13 cellular contexts compared by ENCODE assay signal in genomic region chr12:115000038-115000437, GRCh38.
DNase-seq lines count a peak whose midpoint lies in the region; ATAC-seq and TF ChIP-seq lines count a peak whose summit lies in the region.
"Had no signal": no experiment of that assay in that cellular context is flagged by ENCODE, and none has a peak within 500 bp of the region (broad histone marks: within the 10 kb centered on the region; RNA-seq: fewer than 3 reads in every experiment).

No MANE protein-coding gene starts in this region.

- DNase-seq in HCT116 (ENCODE audit: low read depth, low spot score) (peak; percentile 54), PC-9 (peak in 1 of 2 experiments; percentile 65), glomerular visceral epithelial cell (ENCODE audit: extremely low spot score) (peak; percentile 9), neural progenitor cell (ENCODE audit: low spot score) (no peak), T-helper 17 cell (no peak)
- DNase-seq: activated CD8-positive, alpha-beta T cell treated with anti-CD3 and anti-CD28 coated beads, Interleukin-2, amount 10 ng/mL, durations not matched to agents 7 days and 5 days; activated naive CD8-positive, alpha-beta T cell treated with anti-CD3 and anti-CD28 coated beads, Interleukin-2, amount 10 ng/mL, durations not matched to agents 7 days and 5 days; CD8-positive, alpha-beta T cell; immature natural killer cell; NCI-H1694 had no signal

- H3F3A ChIP-seq in PC-9 (ENCODE audit: insufficient read depth, low read depth) (peaks cover 10% of the 10 kb centered on the region; the same call in 1 of the 2 replicates), neural progenitor cell (ENCODE audit: low read depth) (no peaks in the 10 kb centered on the region)

- peak; percentile 57 for ATAC-seq in HCT116
- no peak for ATAC-seq in HG03025 (IDR thresholded peaks at IDR 0.05; ENCODE audit: low FRiP score, unreplicated experiment)
- ATAC-seq in T-helper 17 cell = no peak
- ATAC-seq in GM21723 (IDR thresholded peaks at IDR 0.05; ENCODE audit: unreplicated experiment) = no peak
- ATAC-seq: activated CD8-positive, alpha-beta T cell treated with anti-CD3 and anti-CD28 coated beads, Interleukin-2, amount 10 ng/mL, durations not matched to agents 7 days and 5 days; CD8-positive, alpha-beta T cell had no signal

- RAD21 ChIA-PET in HCT116 (lab: Charles Lee; ENCODE audit: low non-redundant PET in 1 of 2, low total read pairs in 2 of 2, uncharacterized antibody in 2 of 2, unreplicated experiment in 2 of 2) = no interaction called here

- peaks cover 23 to 47% (median 31%) of the 10 kb centered on the region in 10 experiments for H3K4me1 ChIP-seq in BLaER1 treated with 17β-estradiol and CSF1 and Interleukin-3, amounts not matched to agents 10 nM and 100 nM
- H3K4me1 ChIP-seq in HCT116 (ENCODE audit: control insufficient read depth in 1 of 2, insufficient read depth in 2 of 2, low read length in 2 of 2) = peaks cover 3 to 11% of the 10 kb centered on the region in 2 experiments; a peak in 3 of 4 replicates
- peaks cover 5% of the 10 kb centered on the region; the same call in 1 of the 2 replicates for H3K4me1 ChIP-seq in PC-9 (replicated peaks; ENCODE audit: insufficient read depth)
- peaks cover 6% of the 10 kb centered on the region for H3K4me1 ChIP-seq in neural progenitor cell

- no peak overlapping the region for H3K4me3 ChIP-seq in BLaER1 treated with 17β-estradiol and CSF1 and Interleukin-3, amounts not matched to agents 10 nM and 100 nM
- H3K4me3 ChIP-seq in HCT116 (replicated peaks in 1 of 2; ENCODE audit: low read depth in 1 of 2, low read length in 2 of 2) (no peak overlapping the region), PC-9 (no peak overlapping the region), neural progenitor cell (no peak overlapping the region)

- H3K27ac ChIP-seq in BLaER1 treated with 17β-estradiol and CSF1 and Interleukin-3, amounts not matched to agents 10 nM and 100 nM = no peak overlapping the region
- H3K27ac ChIP-seq in HCT116 (ENCODE audit: low read depth, low read length) (no peak overlapping the region), PC-9 (peak overlapping the region; percentile 49; the same call in 1 of the 2 replicates), neural progenitor cell (no peak overlapping the region)

- CTCF ChIA-PET in HCT116 (lab: Charles Lee) = no interaction called here
- CTCF ChIA-PET in PC-9 (lab: Charles Lee) = no interaction called here

- H3K27ac Mint-ChIP-seq in neural progenitor cell (no peak overlapping the region), T-helper 17 cell (no peak overlapping the region)
- H3K27ac Mint-ChIP-seq: activated CD8-positive, alpha-beta T cell treated with anti-CD3 and anti-CD28 coated beads, Interleukin-2, amount 10 ng/mL, durations not matched to agents 7 days and 5 days; activated naive CD8-positive, alpha-beta T cell treated with anti-CD3 and anti-CD28 coated beads, Interleukin-2, amount 10 ng/mL, durations not matched to agents 7 days and 5 days; CD8-positive, alpha-beta T cell; immature natural killer cell had no signal

- POLR2A ChIA-PET in HCT116 (lab: Charles Lee) (no interaction called here), PC-9 (lab: Charles Lee; ENCODE audit: unreplicated experiment) (no interaction called here)

- H3K4me1 Mint-ChIP-seq in neural progenitor cell (peaks cover under 1% of the 10 kb centered on the region), T-helper 17 cell (no peaks in the 10 kb centered on the region)
- H3K4me1 Mint-ChIP-seq: activated naive CD8-positive, alpha-beta T cell treated with anti-CD3 and anti-CD28 coated beads, Interleukin-2, amount 10 ng/mL, durations not matched to agents 7 days and 5 days; immature natural killer cell had no signal

- intact Hi-C loops in HCT116 (cut with micrococcal nuclease) = no loop called here
- intact Hi-C loops in PC-9 (cut with micrococcal nuclease; ENCODE audit: unreplicated experiment) = no loop called here

- peaks cover 4 to 17% (median 15%) of the 10 kb centered on the region in 11 experiments; a peak in 21 of 22 replicates for H3K9me3 ChIP-seq in BLaER1 treated with 17β-estradiol and CSF1 and Interleukin-3, amounts not matched to agents 10 nM and 100 nM (replicated peaks in 1 of 11)
- 0 out of 4 replicates have a peak, but pooled peaks cover 0 to 9% of the 10 kb centered on the region in 2 experiments for H3K9me3 ChIP-seq in HCT116 (ENCODE audit: control insufficient read depth in 1 of 2, insufficient read depth in 1 of 2, low read depth in 1 of 2, low read length in 2 of 2)
- peaks cover 5% of the 10 kb centered on the region; the same call in 1 of the 2 replicates for H3K9me3 ChIP-seq in PC-9 (ENCODE audit: insufficient read depth, low read depth)
- H3K9me3 ChIP-seq in neural progenitor cell (ENCODE audit: low read depth) = no peaks in the 10 kb centered on the region
- H3K9me3 ChIP-seq in T-helper 17 cell (ENCODE audit: control insufficient read depth, low read length, poor library complexity, severe bottlenecking) = no peaks in the 10 kb centered on the region

- BruUV-seq in HCT116 (replicated peaks; lab: Mats Ljungman, UMichigan) = no TSS peak
- no TSS peak for BruUV-seq in PC-9 (replicated peaks; lab: Mats Ljungman, UMichigan)

- H3K9me2 ChIP-seq in HCT116 (ENCODE audit: insufficient read depth) (no peaks in the 10 kb centered on the region), PC-9 (ENCODE audit: insufficient read depth) (no peaks in the 10 kb centered on the region)

- H3K36me3 ChIP-seq in BLaER1 treated with 17β-estradiol and CSF1 and Interleukin-3, amounts not matched to agents 10 nM and 100 nM = no peaks in the 10 kb centered on the region
- H3K36me3 ChIP-seq in HCT116 (ENCODE audit: control insufficient read depth in 1 of 2, insufficient read depth in 2 of 2, low read length in 2 of 2) (no peaks in the 10 kb centered on the region), PC-9 (ENCODE audit: low read depth) (no peaks in the 10 kb centered on the region), neural progenitor cell (no peaks in the 10 kb centered on the region)

- TF ChIP-seq CTCF in HCT116 (IDR thresholded peaks at IDR 0.05 in 2 of 3, conservative IDR thresholded peaks at IDR 0.05 in 1 of 3; ENCODE audit: borderline replicate concordance in 1 of 3, insufficient read depth in 1 of 3, low read depth in 2 of 3, low read length in 2 of 3) = no peak
- no peak for TF ChIP-seq CTCF in PC-9 (conservative IDR thresholded peaks at IDR 0.05)
- no peak for TF ChIP-seq CTCF in neural progenitor cell (IDR thresholded peaks at IDR 0.05)

- peaks cover 18% of the 10 kb centered on the region for H3K27me3 Mint-ChIP-seq in neural progenitor cell (ENCODE audit: insufficient read depth, low read depth)
- no peaks in the 10 kb centered on the region for H3K27me3 Mint-ChIP-seq in T-helper 17 cell
- H3K27me3 Mint-ChIP-seq: activated naive CD8-positive, alpha-beta T cell treated with anti-CD3 and anti-CD28 coated beads, Interleukin-2, amount 10 ng/mL, durations not matched to agents 7 days and 5 days had no signal

- no peaks in the 10 kb centered on the region for H4K20me1 ChIP-seq in BLaER1 treated with 17β-estradiol and CSF1 and Interleukin-3, amounts not matched to agents 10 nM and 100 nM
- H4K20me1 ChIP-seq in HCT116 (ENCODE audit: insufficient read depth) = no peaks in the 10 kb centered on the region
- no peaks in the 10 kb centered on the region for H4K20me1 ChIP-seq in PC-9 (ENCODE audit: insufficient read depth)
- H4K20me1 ChIP-seq in neural progenitor cell (ENCODE audit: low read depth) = no peaks in the 10 kb centered on the region

- no peak overlapping the region for H3K4me3 Mint-ChIP-seq in neural progenitor cell
- no peak overlapping the region for H3K4me3 Mint-ChIP-seq in T-helper 17 cell
- H3K4me3 Mint-ChIP-seq: activated CD8-positive, alpha-beta T cell treated with anti-CD3 and anti-CD28 coated beads, Interleukin-2, amount 10 ng/mL, durations not matched to agents 7 days and 5 days; activated naive CD8-positive, alpha-beta T cell treated with anti-CD3 and anti-CD28 coated beads, Interleukin-2, amount 10 ng/mL, durations not matched to agents 7 days and 5 days; CD8-positive, alpha-beta T cell; immature natural killer cell had no signal

- no peaks in the 10 kb centered on the region; a peak in 1 of 22 replicates for H3K27me3 ChIP-seq in BLaER1 treated with 17β-estradiol and CSF1 and Interleukin-3, amounts not matched to agents 10 nM and 100 nM
- H3K27me3 ChIP-seq in HCT116 (ENCODE audit: insufficient read depth, low read length) = peaks cover 7% of the 10 kb centered on the region; the same call in 1 of the 2 replicates
- H3K27me3 ChIP-seq in PC-9 (ENCODE audit: insufficient read depth, low read depth) = peaks cover 21% of the 10 kb centered on the region
- no peaks in the 10 kb centered on the region for H3K27me3 ChIP-seq in neural progenitor cell

- H3K36me3 Mint-ChIP-seq in neural progenitor cell (no peaks in the 10 kb centered on the region), T-helper 17 cell (ENCODE audit: low read depth) (no peaks in the 10 kb centered on the region)
- H3K36me3 Mint-ChIP-seq: activated naive CD8-positive, alpha-beta T cell treated with anti-CD3 and anti-CD28 coated beads, Interleukin-2, amount 10 ng/mL, durations not matched to agents 7 days and 5 days; CD8-positive, alpha-beta T cell; immature natural killer cell had no signal

- H3K9ac ChIP-seq in BLaER1 treated with 17β-estradiol and CSF1 and Interleukin-3, amounts not matched to agents 10 nM and 100 nM = no peak overlapping the region
- H3K9ac ChIP-seq in HCT116 (ENCODE audit: low read length) (no peak overlapping the region), neural progenitor cell (no peak overlapping the region)

- TF ChIP-seq RAD21 in HCT116 (IDR thresholded peaks at IDR 0.05; ENCODE audit: low read depth) = no peak

- H2AFZ ChIP-seq in HCT116 (ENCODE audit: low read depth, low read length, poor library complexity, severe bottlenecking) = no peak overlapping the region
- no peak overlapping the region for H2AFZ ChIP-seq in PC-9
- no peak overlapping the region for H2AFZ ChIP-seq in neural progenitor cell (replicated peaks)

- H3K9me3 Mint-ChIP-seq in neural progenitor cell = peaks cover 7% of the 10 kb centered on the region

- no peaks in the 10 kb centered on the region for H3K79me2 ChIP-seq in HCT116 (ENCODE audit: insufficient read depth, low read length)
- no peaks in the 10 kb centered on the region for H3K79me2 ChIP-seq in PC-9 (ENCODE audit: low read depth)
- H3K79me2 ChIP-seq in neural progenitor cell (ENCODE audit: low read depth) = no peaks in the 10 kb centered on the region

- H3K4me2 ChIP-seq in BLaER1 treated with 17β-estradiol and CSF1 and Interleukin-3, amounts not matched to agents 10 nM and 100 nM = peak overlapping the region in 9 of 11 experiments; percentile 22 to 73 (median 54); a peak in 11 of 22 replicates
- H3K4me2 ChIP-seq in HCT116 (ENCODE audit: low read length) (peak overlapping the region; percentile 34; the same call in 1 of the 2 replicates), PC-9 (no peak overlapping the region), neural progenitor cell (no peak overlapping the region)

- TF ChIP-seq POLR2A in HCT116 (IDR thresholded peaks at IDR 0.05; ENCODE audit: borderline replicate concordance, extremely low read depth, insufficient read depth, insufficient read length) = no peak

TF ChIP-seq in HCT116, 20 proteins besides CTCF, POLR2A, EP300 and RAD21 (continues in another document):
- TF ChIP-seq ATF3 (IDR thresholded peaks at IDR 0.05) = no peak

Comparison
In these comparisons a context has a peak if more than half of its experiments do, and no peak if none do; other contexts are left out.
1. H3K4me2 ChIP-seq: peak in BLaER1 treated with 17β-estradiol and CSF1 and Interleukin-3, amounts not matched to agents 10 nM and 100 nM (9 of 11) and HCT116 (single experiment); none in PC-9 (single experiment) and neural progenitor cell (single experiment).
2. DNase-seq: peak in HCT116 (single experiment) and glomerular visceral epithelial cell (single experiment); none in neural progenitor cell (single experiment) and T-helper 17 cell (0 of 3).